Comparison of ENCODE assay signal across 24 cellular contexts in genomic region chr1:53050310-53050709, GRCh38. TPM values are rescaled to one million over a fixed set of nuclear protein-coding genes. Genes with fewer than 3 reads are reported as not detected.
"Had no signal": no experiment of that assay in that cellular context is flagged by ENCODE, and none has a peak within 500 bp of the region (broad histone marks: within the 10 kb centered on the region; RNA-seq: fewer than 3 reads in every experiment).

No MANE protein-coding gene starts in this region.

- H3K4me1 ChIP-seq: lower lobe of right lung had no signal

- H3K27me3 Mint-ChIP-seq: activated CD4-positive, alpha-beta T cell treated with anti-CD3 and anti-CD28 coated beads, Interleukin-2, amount 10 ng/mL, durations not matched to agents 7 days and 5 days; activated naive CD8-positive, alpha-beta T cell treated with anti-CD3 and anti-CD28 coated beads, Interleukin-2, amount 10 ng/mL, durations not matched to agents 7 days and 5 days; activated T-cell treated with anti-CD3 and anti-CD28 coated beads, Interleukin-2, amount 50 U/mL, for 24 hours had no signal

- H3K4me1 Mint-ChIP-seq: nephron progenitor cell had no signal

- H3K27ac Mint-ChIP-seq: activated CD4-positive, alpha-beta T cell treated with anti-CD3 and anti-CD28 coated beads, Interleukin-2, amount 10 ng/mL, durations not matched to agents 7 days and 5 days; activated CD8-positive, alpha-beta T cell treated with anti-CD3 and anti-CD28 coated beads, Interleukin-2, amount 10 ng/mL, durations not matched to agents 7 days and 5 days; activated naive CD8-positive, alpha-beta T cell treated with anti-CD3 and anti-CD28 coated beads, Interleukin-2, amount 10 ng/mL, durations not matched to agents 7 days and 5 days; activated T-cell treated with anti-CD3 and anti-CD28 coated beads, Interleukin-2, amount 50 U/mL, for 24 hours; activated T-helper 2 cell treated with anti-CD3 and anti-CD28 coated beads, Interferon-gamma antibody, Interleukin-2, Interleukin-4, amounts not matched to agents 10 μg/mL and 5 μg/mL and 100 μg/mL, durations not matched to agents 14 hours and 24 hours and 36 hours; mesothelial cell of epicardium; nephron progenitor cell; T-helper 2 cell treated with Interferon-gamma antibody and Interleukin-4, amounts not matched to agents 5 μg/mL and 100 μg/mL, for 36 hours had no signal

- H3K4me3 Mint-ChIP-seq: activated CD4-positive, alpha-beta T cell treated with anti-CD3 and anti-CD28 coated beads, Interleukin-2, amount 10 ng/mL, durations not matched to agents 7 days and 5 days; activated CD8-positive, alpha-beta T cell treated with anti-CD3 and anti-CD28 coated beads, Interleukin-2, amount 10 ng/mL, durations not matched to agents 7 days and 5 days; activated naive CD8-positive, alpha-beta T cell treated with anti-CD3 and anti-CD28 coated beads, Interleukin-2, amount 10 ng/mL, durations not matched to agents 7 days and 5 days; activated T-cell treated with anti-CD3 and anti-CD28 coated beads, Interleukin-2, amount 50 U/mL, for 24 hours; mesothelial cell of epicardium; nephron progenitor cell; T-helper 2 cell treated with Interferon-gamma antibody and Interleukin-4, amounts not matched to agents 5 μg/mL and 100 μg/mL, for 36 hours had no signal

- H3K9me3 ChIP-seq: lower lobe of right lung, thyroid gland had no signal

- H3K36me3 ChIP-seq: brain microvascular endothelial cell had no signal

- ATAC-seq: activated CD8-positive, alpha-beta T cell treated with anti-CD3 and anti-CD28 coated beads, Interleukin-2, amount 10 ng/mL, durations not matched to agents 7 days and 5 days; esophagus mucosa; left cardiac atrium; lower lobe of right lung had no signal

- H3K4me3 ChIP-seq: lower lobe of right lung, thyroid gland had no signal

- H3K27ac ChIP-seq: brain microvascular endothelial cell, lower lobe of right lung had no signal

- DNase-seq: activated CD4-positive, alpha-beta T cell treated with anti-CD3 and anti-CD28 coated beads, Interleukin-2, amount 10 ng/mL, durations not matched to agents 7 days and 5 days; activated CD4-positive, CD25-positive, alpha-beta regulatory T cell; activated CD8-positive, alpha-beta T cell treated with anti-CD3 and anti-CD28 coated beads, Interleukin-2, amount 10 ng/mL, durations not matched to agents 7 days and 5 days; activated naive CD4-positive, alpha-beta T cell treated with Interleukin-2 at 50 U/mL for 16 hours; activated naive CD8-positive, alpha-beta T cell treated with anti-CD3 and anti-CD28 coated beads, Interleukin-2, amount 10 ng/mL, durations not matched to agents 7 days and 5 days; activated T-cell treated with anti-CD3 and anti-CD28 coated beads, Interleukin-2, amount 50 U/mL, for 24 hours; anterior cingulate cortex; brain microvascular endothelial cell; cortex of kidney; hippocampal formation; left cardiac atrium; lower lobe of right lung; nephron progenitor cell; nucleus accumbens; posterior cingulate gyrus; stimulated activated CD8-positive, alpha-beta memory T cell treated with anti-CD3 and anti-CD28 coated beads, Interleukin-4, amount 100 ng/mL, for 48 hours; stimulated activated naive CD4-positive, alpha-beta T cell; thyroid gland had no signal

- H3K27me3 ChIP-seq: brain microvascular endothelial cell, thyroid gland had no signal

- FAIRE-seq: islet of Langerhans, urothelium cell line had no signal

- H3K9me3 Mint-ChIP-seq: activated CD4-positive, alpha-beta T cell treated with anti-CD3 and anti-CD28 coated beads, Interleukin-2, amount 10 ng/mL, durations not matched to agents 7 days and 5 days; activated naive CD8-positive, alpha-beta T cell treated with anti-CD3 and anti-CD28 coated beads, Interleukin-2, amount 10 ng/mL, durations not matched to agents 7 days and 5 days; activated T-cell treated with anti-CD3 and anti-CD28 coated beads, Interleukin-2, amount 50 U/mL, for 24 hours; activated T-helper 2 cell treated with anti-CD3 and anti-CD28 coated beads, Interferon-gamma antibody, Interleukin-2, Interleukin-4, amounts not matched to agents 10 μg/mL and 5 μg/mL and 100 μg/mL, durations not matched to agents 14 hours and 24 hours and 36 hours; mesothelial cell of epicardium; nephron progenitor cell; T-helper 2 cell treated with Interferon-gamma antibody and Interleukin-4, amounts not matched to agents 5 μg/mL and 100 μg/mL, for 36 hours had no signal

RNA-seq across cellular contexts. Expression of gene PODN, which starts 11.7 kb away (rescaled TPM):
- total RNA-seq: activated CD4-positive, alpha-beta T cell treated with anti-CD3 and anti-CD28 coated beads, Interleukin-2, amount 10 ng/mL, durations not matched to agents 7 days and 5 days; activated CD8-positive, alpha-beta T cell treated with anti-CD3 and anti-CD28 coated beads, Interleukin-2, amount 10 ng/mL, durations not matched to agents 7 days and 5 days; activated T-helper 2 cell treated with anti-CD3 and anti-CD28 coated beads, Interferon-gamma antibody, Interleukin-2, Interleukin-4, amounts not matched to agents 10 μg/mL and 5 μg/mL and 100 μg/mL, durations not matched to agents 14 hours and 24 hours and 36 hours had no signal
